Comparison of ENCODE assay signal across 16 cellular contexts in genomic region chr6:21000391-21000801, GRCh38.
"Had no signal": no experiment of that assay in that cellular context is flagged by ENCODE, and none has a peak within 500 bp of the region (broad histone marks: within the 10 kb centered on the region; RNA-seq: fewer than 3 reads in every experiment).

No MANE protein-coding gene starts in this region.

- H3K27me3 ChIP-seq: foreskin keratinocyte had no signal

- H3K27ac ChIP-seq: foreskin keratinocyte had no signal

- H3K4me3 ChIP-seq: lung had no signal

- ATAC-seq: esophagus mucosa, foreskin keratinocyte, left colon, left ventricle myocardium superior, sciatic nerve had no signal

- DNase-seq: effector memory CD4-positive, alpha-beta T cell; foreskin keratinocyte; head of caudate nucleus; hippocampal formation; left colon; left ventricle myocardium superior; mesenchymal stem cell; naive B cell; nephron progenitor cell; posterior cingulate gyrus; stimulated activated CD4-positive, alpha-beta T cell treated with anti-CD3 and anti-CD28 coated beads, Interleukin-2, amount 100 ng/mL, for 24 hours; stimulated activated naive CD4-positive, alpha-beta T cell treated with Interleukin-2 at 50 U/mL for 16 hours; trophoblast cell had no signal
